Comparison of ENCODE assay signal across 13 cellular contexts in genomic region chr3:71008350-71008923, GRCh38.
DNase-seq lines count a peak whose midpoint lies in the region; ATAC-seq and TF ChIP-seq lines count a peak whose summit lies in the region.
"Had no signal": no experiment of that assay in that cellular context is flagged by ENCODE, and none has a peak within 500 bp of the region (broad histone marks: within the 10 kb centered on the region; RNA-seq: fewer than 3 reads in every experiment).

No MANE protein-coding gene starts in this region.

- DNase-seq in CD8-positive, alpha-beta memory T cell: peak in 1 of 5 donors; percentile 20
- no peak for DNase-seq in effector memory CD8-positive, alpha-beta T cell
- DNase-seq in osteocyte (ENCODE audit: extremely low spot score, unreplicated experiment) (no peak), GF-D8 (lab: John Stamatoyannopoulos, UW) (no peak), NCI-H345 (lab: John Stamatoyannopoulos, UW) (no peak)
- DNase-seq: head of caudate nucleus; IMR-90; NCI-H446 treated with DMSO at 0.1 percent for 48 hours; stimulated activated CD4-positive, alpha-beta T cell treated with anti-CD3 and anti-CD28 coated beads, Interleukin-4, amount 100 ng/mL, for 1 hour; upper lobe of left lung had no signal

- peaks cover 61 to 82% (median 80%) of the 10 kb centered on the region in 3 donors for H3K4me1 Mint-ChIP-seq in CD8-positive, alpha-beta memory T cell
- peaks cover 21 to 35% of the 10 kb centered on the region in 2 donors for H3K4me1 Mint-ChIP-seq in effector memory CD8-positive, alpha-beta T cell (ENCODE audit: low read depth in 2 of 2)
- peaks cover 54% of the 10 kb centered on the region for H3K4me1 Mint-ChIP-seq in osteocyte (ENCODE audit: unreplicated experiment)

- H3K4me1 ChIP-seq in CD8-positive, alpha-beta memory T cell (ENCODE audit: insufficient read depth, low read length): peaks cover 68% of the 10 kb centered on the region
- peaks cover 60% of the 10 kb centered on the region for H3K4me1 ChIP-seq in OCI-LY1 (ENCODE audit: insufficient read depth, low read length, severe bottlenecking)

- H4K20me1 ChIP-seq in OCI-LY1 (ENCODE audit: insufficient read depth, low read length): no peaks in the 10 kb centered on the region

- no peaks in the 10 kb centered on the region for H3K36me3 ChIP-seq in CD8-positive, alpha-beta memory T cell (ENCODE audit: insufficient read depth, low read length)
- peaks cover 17% of the 10 kb centered on the region; the same call in 1 of the 2 replicates for H3K36me3 ChIP-seq in OCI-LY1 (ENCODE audit: insufficient read depth, low read length)

- H3K79me2 ChIP-seq in OCI-LY1 (ENCODE audit: insufficient read depth, low read length): peaks cover 21% of the 10 kb centered on the region

- no peak overlapping the region for H3K27ac ChIP-seq in CD8-positive, alpha-beta memory T cell (ENCODE audit: low read depth, low read length)
- H3K27ac ChIP-seq in OCI-LY1 (ENCODE audit: low read depth, low read length, poor library complexity, severe bottlenecking): peak overlapping the region; percentile 64

- CTCF ChIA-PET in CD8-positive, alpha-beta memory T cell (lab: Charles Lee): interaction anchor here (1.2 to 2.3 kb wide), 4 partner anchors 53 to 577 kb away, joined by 3 to 5 read pairs (median 4); no protein-coding TSS in a partner anchor

- TF ChIP-seq CTCF in OCI-LY1 (IDR thresholded peaks at IDR 0.05; ENCODE audit: low read length): no peak
- TF ChIP-seq CTCF in osteocyte (IDR thresholded peaks at IDR 0.05): no peak

- no peak overlapping the region; the same call in 1 of the 2 replicates for H3K9ac ChIP-seq in OCI-LY1 (ENCODE audit: low read length)

- peak overlapping the region in 2 of 7 donors; percentile 32 for H3K4me3 Mint-ChIP-seq in CD8-positive, alpha-beta memory T cell
- no peak overlapping the region for H3K4me3 Mint-ChIP-seq in effector memory CD8-positive, alpha-beta T cell
- H3K4me3 Mint-ChIP-seq in osteocyte (ENCODE audit: unreplicated experiment): no peak overlapping the region

- H3K27me3 Mint-ChIP-seq in CD8-positive, alpha-beta memory T cell: no peaks in the 10 kb centered on the region
- no peaks in the 10 kb centered on the region for H3K27me3 Mint-ChIP-seq in effector memory CD8-positive, alpha-beta T cell
- H3K27me3 Mint-ChIP-seq in osteocyte (ENCODE audit: unreplicated experiment): no peaks in the 10 kb centered on the region

- no peaks in the 10 kb centered on the region for H3K9me2 ChIP-seq in OCI-LY1 (ENCODE audit: low read depth, low read length)

- H3K27ac Mint-ChIP-seq in CD8-positive, alpha-beta memory T cell: peak overlapping the region; percentile 47 to 95 (median 65)
- peak overlapping the region; percentile 15 to 79 for H3K27ac Mint-ChIP-seq in effector memory CD8-positive, alpha-beta T cell
- peak overlapping the region; percentile 85 for H3K27ac Mint-ChIP-seq in osteocyte (ENCODE audit: unreplicated experiment)

- no peaks in the 10 kb centered on the region for H3K9me3 ChIP-seq in CD8-positive, alpha-beta memory T cell (ENCODE audit: low read length)
- H3K9me3 ChIP-seq in OCI-LY1 (ENCODE audit: low read length): no peaks in the 10 kb centered on the region
- H3K9me3 ChIP-seq: upper lobe of left lung had no signal

- no peaks in the 10 kb centered on the region for H3K9me3 Mint-ChIP-seq in CD8-positive, alpha-beta memory T cell
- H3K9me3 Mint-ChIP-seq in effector memory CD8-positive, alpha-beta T cell: no peaks in the 10 kb centered on the region
- no peaks in the 10 kb centered on the region for H3K9me3 Mint-ChIP-seq in osteocyte (ENCODE audit: unreplicated experiment)

- no peaks in the 10 kb centered on the region for H3K27me3 ChIP-seq in CD8-positive, alpha-beta memory T cell (ENCODE audit: insufficient read depth, low read length, poor library complexity, severe bottlenecking)
- H3K27me3 ChIP-seq in OCI-LY1 (ENCODE audit: insufficient read depth, low read length): no peaks in the 10 kb centered on the region
- H3K27me3 ChIP-seq: upper lobe of left lung had no signal

- H3F3A ChIP-seq in OCI-LY1 (ENCODE audit: insufficient read depth, low read length): peaks cover 6% of the 10 kb centered on the region; the same call in 1 of the 2 replicates

- peak overlapping the region; percentile 19; the same call in 1 of the 2 replicates for H3K4me2 ChIP-seq in OCI-LY1 (ENCODE audit: low read length)

- H3K4me3 ChIP-seq in CD8-positive, alpha-beta memory T cell (ENCODE audit: low read length): no peak overlapping the region
- H3K4me3 ChIP-seq in OCI-LY1 (ENCODE audit: low read depth, low read length, poor library complexity, severe bottlenecking): no peak overlapping the region
- H3K4me3 ChIP-seq: upper lobe of left lung had no signal

- ATAC-seq in effector memory CD8-positive, alpha-beta T cell (replicated peaks): peak; percentile 33
- ATAC-seq in GM21528 (IDR thresholded peaks at IDR 0.05; ENCODE audit: low FRiP score, unreplicated experiment): no peak
- ATAC-seq: SK-N-SH treated with all-trans-retinoic acid at 6 μM for 48 hours had no signal

- no peak overlapping the region for H2AFZ ChIP-seq in OCI-LY1 (ENCODE audit: low read length)

- peaks cover 0 to 35% (median 3%) of the 10 kb centered on the region in 3 donors for H3K36me3 Mint-ChIP-seq in CD8-positive, alpha-beta memory T cell
- peaks cover 8% of the 10 kb centered on the region for H3K36me3 Mint-ChIP-seq in effector memory CD8-positive, alpha-beta T cell (ENCODE audit: insufficient read depth)
- H3K36me3 Mint-ChIP-seq in osteocyte (ENCODE audit: unreplicated experiment): peaks cover 15% of the 10 kb centered on the region

- POLR2A ChIA-PET in CD8-positive, alpha-beta memory T cell (lab: Charles Lee): no interaction called here
